ENCODE assay signal across 21 cellular contexts in the genomic region with DNA sequence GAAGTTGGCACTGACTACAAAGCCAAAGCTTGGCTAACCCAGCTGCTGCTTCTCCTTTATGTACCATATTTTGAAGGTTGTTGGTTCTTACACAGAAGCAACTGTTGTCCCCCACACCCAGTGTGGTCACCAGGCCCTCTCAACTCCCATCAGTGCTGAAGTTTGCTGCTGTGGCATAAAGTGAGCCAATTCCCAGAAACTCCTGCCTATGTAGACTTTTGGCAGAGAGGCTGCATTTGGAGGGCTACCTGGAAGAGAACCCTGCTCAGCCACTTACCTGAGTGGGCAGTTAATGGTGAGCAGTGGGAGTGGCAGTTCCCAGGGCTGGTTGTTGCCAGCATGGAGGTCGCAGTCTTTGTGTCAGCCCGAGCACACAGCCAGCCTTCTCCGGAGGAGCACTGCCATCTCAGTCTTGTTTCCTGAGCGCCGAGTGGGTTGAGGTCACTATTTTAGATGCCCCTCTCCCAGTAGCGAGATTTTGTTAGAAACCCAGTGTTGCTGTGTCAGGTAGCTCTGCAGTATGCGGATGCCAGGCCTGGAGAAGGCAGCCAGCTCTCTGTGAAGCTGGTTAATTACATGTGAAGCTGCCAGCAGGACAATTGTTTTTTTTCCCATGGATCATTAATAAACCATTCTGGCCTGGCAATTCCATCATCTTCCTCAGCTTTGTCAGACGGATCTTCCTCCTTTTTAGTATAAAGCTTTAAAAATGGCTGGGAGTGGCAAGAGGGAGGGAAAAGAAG. TPM values are rescaled to one million over a fixed set of nuclear protein-coding genes. Genes with fewer than 3 reads are reported as not detected.
"Had no signal": no experiment of that assay in that cellular context is flagged by ENCODE, and none has a peak within 500 bp of the region (broad histone marks: within the 10 kb centered on the region; RNA-seq: fewer than 3 reads in every experiment).

No MANE protein-coding gene starts in this region.

- H3K27me3 ChIP-seq: sigmoid colon, upper lobe of left lung had no signal

- H3K9me3 Mint-ChIP-seq: activated CD4-positive, alpha-beta T cell treated with anti-CD3 and anti-CD28 coated beads, Interleukin-2, amount 10 ng/mL, durations not matched to agents 24 days and 14 days; activated CD8-positive, alpha-beta T cell treated with anti-CD3 and anti-CD28 coated beads for 36 hours; activated naive CD8-positive, alpha-beta T cell treated with anti-CD3 and anti-CD28 coated beads, Interleukin-2, amount 50 U/mL, for 24 hours; activated T-cell treated with anti-CD3 and anti-CD28 coated beads, Interleukin-2, amount 50 U/mL, for 24 hours; activated T-helper 2 cell treated with anti-CD3 and anti-CD28 coated beads, Interferon-gamma antibody, Interleukin-2, Interleukin-4, amounts not matched to agents 10 μg/mL and 5 μg/mL and 100 μg/mL, durations not matched to agents 14 hours and 24 hours and 36 hours; effector memory CD8-positive, alpha-beta T cell; neural crest cell; stimulated activated effector memory CD8-positive, alpha-beta T cell treated with anti-CD3 and anti-CD28 coated beads, Interleukin-12 subunit alpha, Interleukin-12 subunit beta, amount 100 ng/mL, for 72 hours had no signal

- H3K36me3 ChIP-seq: sigmoid colon, thoracic aorta had no signal

- H3K27ac ChIP-seq: sigmoid colon, thoracic aorta had no signal

- FAIRE-seq: islet of Langerhans had no signal

- DNase-seq: activated CD4-positive, alpha-beta T cell treated with anti-CD3 and anti-CD28 coated beads, Interleukin-2, amount 10 ng/mL, durations not matched to agents 24 days and 14 days; activated CD8-positive, alpha-beta T cell treated with anti-CD3 and anti-CD28 coated beads for 36 hours; activated naive CD4-positive, alpha-beta T cell treated with Interleukin-2 at 50 U/mL for 16 hours; activated naive CD8-positive, alpha-beta T cell treated with anti-CD3 and anti-CD28 coated beads, Interleukin-2, amount 50 U/mL, for 24 hours; activated T-cell treated with anti-CD3 and anti-CD28 coated beads, Interleukin-2, amount 50 U/mL, for 24 hours; aorta; dermis blood vessel endothelial cell; effector memory CD8-positive, alpha-beta T cell; left cardiac atrium; midbrain; sigmoid colon; stimulated activated CD4-positive, alpha-beta T cell treated with anti-CD3 and anti-CD28 coated beads, Interleukin-4, amount 100 ng/mL, for 24 hours; T1000 had no signal

- H3K9me3 ChIP-seq: sigmoid colon, thoracic aorta, upper lobe of left lung had no signal

- H3K27ac Mint-ChIP-seq: activated CD4-positive, alpha-beta T cell treated with anti-CD3 and anti-CD28 coated beads, Interleukin-2, amount 10 ng/mL, durations not matched to agents 24 days and 14 days; activated CD8-positive, alpha-beta T cell treated with anti-CD3 and anti-CD28 coated beads for 36 hours; activated naive CD8-positive, alpha-beta T cell treated with anti-CD3 and anti-CD28 coated beads, Interleukin-2, amount 50 U/mL, for 24 hours; activated T-cell treated with anti-CD3 and anti-CD28 coated beads, Interleukin-2, amount 50 U/mL, for 24 hours; activated T-helper 2 cell treated with anti-CD3 and anti-CD28 coated beads, Interferon-gamma antibody, Interleukin-2, Interleukin-4, amounts not matched to agents 10 μg/mL and 5 μg/mL and 100 μg/mL, durations not matched to agents 14 hours and 24 hours and 36 hours; stimulated activated effector memory CD8-positive, alpha-beta T cell treated with anti-CD3 and anti-CD28 coated beads, Interleukin-12 subunit alpha, Interleukin-12 subunit beta, amount 100 ng/mL, for 72 hours had no signal

- H3K27me3 Mint-ChIP-seq: activated CD4-positive, alpha-beta T cell treated with anti-CD3 and anti-CD28 coated beads, Interleukin-2, amount 10 ng/mL, durations not matched to agents 24 days and 14 days; activated CD8-positive, alpha-beta T cell treated with anti-CD3 and anti-CD28 coated beads for 36 hours; activated naive CD8-positive, alpha-beta T cell treated with anti-CD3 and anti-CD28 coated beads, Interleukin-2, amount 50 U/mL, for 24 hours; activated T-cell treated with anti-CD3 and anti-CD28 coated beads, Interleukin-2, amount 50 U/mL, for 24 hours; effector memory CD8-positive, alpha-beta T cell had no signal

- ATAC-seq: activated CD8-positive, alpha-beta T cell treated with anti-CD3 and anti-CD28 coated beads for 36 hours; activated naive CD8-positive, alpha-beta T cell treated with anti-CD3 and anti-CD28 coated beads, Interleukin-2, amount 50 U/mL, for 24 hours; effector memory CD8-positive, alpha-beta T cell; left cardiac atrium; stimulated activated effector memory CD8-positive, alpha-beta T cell treated with anti-CD3 and anti-CD28 coated beads, Interleukin-12 subunit alpha, Interleukin-12 subunit beta, amount 100 ng/mL, for 72 hours had no signal

- H3K4me3 ChIP-seq: lung, sigmoid colon, thoracic aorta, upper lobe of left lung had no signal

- H3K4me3 Mint-ChIP-seq: activated CD4-positive, alpha-beta T cell treated with anti-CD3 and anti-CD28 coated beads, Interleukin-2, amount 10 ng/mL, durations not matched to agents 24 days and 14 days; activated CD8-positive, alpha-beta T cell treated with anti-CD3 and anti-CD28 coated beads for 36 hours; activated naive CD8-positive, alpha-beta T cell treated with anti-CD3 and anti-CD28 coated beads, Interleukin-2, amount 50 U/mL, for 24 hours; activated T-cell treated with anti-CD3 and anti-CD28 coated beads, Interleukin-2, amount 50 U/mL, for 24 hours; effector memory CD8-positive, alpha-beta T cell; stimulated activated effector memory CD8-positive, alpha-beta T cell treated with anti-CD3 and anti-CD28 coated beads, Interleukin-12 subunit alpha, Interleukin-12 subunit beta, amount 100 ng/mL, for 72 hours had no signal

RNA-seq across cellular contexts. Expression of gene LRRC4, which starts 24.5 kb away (rescaled TPM):
- total RNA-seq: activated CD8-positive, alpha-beta T cell treated with anti-CD3 and anti-CD28 coated beads for 36 hours; T-helper 1 cell treated with Interleukin-12 subunit alpha and Interleukin-12 subunit beta and Interleukin-4 antibody, amounts not matched to agents 30 ng/mL and 1 ng/mL, for 36 hours had no signal
